Comparison of ENCODE assay signal across 8 cellular contexts in the genomic region with DNA sequence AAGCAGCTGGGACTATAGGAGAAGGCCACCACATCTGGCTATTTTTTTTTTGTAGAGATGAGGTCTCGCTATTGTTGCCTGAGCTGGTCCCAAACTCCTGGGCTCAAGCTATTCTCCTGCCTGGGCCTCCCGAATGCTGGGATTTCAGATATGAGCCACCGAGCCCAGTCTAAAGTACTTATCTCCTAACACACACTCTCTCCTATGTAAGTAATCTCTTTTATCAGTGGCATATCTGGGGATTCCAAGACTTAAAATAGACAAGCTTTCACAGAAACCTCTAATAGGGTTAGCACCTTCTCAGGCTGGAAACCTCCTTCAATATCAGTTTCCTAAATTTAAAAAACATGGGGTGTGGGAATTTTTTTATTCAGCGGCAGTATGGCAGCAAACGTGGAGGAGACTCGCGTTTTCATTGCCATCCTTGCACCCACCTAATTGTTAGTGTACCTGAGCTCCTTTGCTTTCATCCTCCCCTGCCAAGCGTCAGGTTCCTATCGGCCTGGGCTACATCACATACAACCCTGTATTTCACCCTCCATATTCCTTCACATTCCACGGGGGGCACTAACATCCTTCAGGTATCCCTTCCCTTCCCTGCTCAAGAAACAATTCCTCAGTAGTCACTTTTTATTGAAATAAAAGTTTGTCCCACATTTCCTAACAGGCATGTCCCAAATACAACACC. TPM values are rescaled to one million over a fixed set of nuclear protein-coding genes. Genes with fewer than 3 reads are reported as not detected.
DNase-seq lines count a peak whose midpoint lies in the region; ATAC-seq lines count a peak whose summit lies in the region.

No MANE protein-coding gene starts in this region.

- peak overlapping the region; percentile 95 for H3K4me3 Mint-ChIP-seq in activated CD4-positive, alpha-beta memory T cell treated with anti-CD3 and anti-CD28 coated beads for 36 hours

- H3K4me1 ChIP-seq in iPS-15b (ENCODE audit: control insufficient read depth, insufficient read depth, low read length) (peaks cover 13% of the 10 kb centered on the region), subcutaneous abdominal adipose tissue (ENCODE audit: control insufficient read depth in 5 of 5, insufficient read depth in 5 of 5, low read length in 5 of 5) (peaks cover 7 to 63% (median 50%) of the 10 kb centered on the region in 5 donors)

- intact Hi-C loops in activated CD4-positive, alpha-beta memory T cell treated with anti-CD3 and anti-CD28 coated beads for 36 hours (cut with micrococcal nuclease): loop anchor here (1.0 to 2.0 kb wide), 3 partner anchors 39 to 134 kb away; a partner anchor contains a TSS

- H3K36me3 ChIP-seq in iPS-15b (ENCODE audit: control insufficient read depth, insufficient read depth, low read length): no peaks in the 10 kb centered on the region
- H3K36me3 ChIP-seq in subcutaneous abdominal adipose tissue (ENCODE audit: control insufficient read depth in 5 of 5, insufficient read depth in 5 of 5, low read length in 5 of 5): peaks cover 0 to 5% (median 0%) of the 10 kb centered on the region in 5 donors

- H3K9me3 ChIP-seq in iPS-15b (ENCODE audit: control insufficient read depth, insufficient read depth, low read length): no peaks in the 10 kb centered on the region
- no peaks in the 10 kb centered on the region for H3K9me3 ChIP-seq in subcutaneous abdominal adipose tissue (ENCODE audit: control insufficient read depth in 5 of 5, low read length in 5 of 5)

- peak overlapping the region; percentile 93 for H3K27ac ChIP-seq in subcutaneous abdominal adipose tissue (ENCODE audit: low read depth, low read length)

- DNase-seq in activated effector memory CD4-positive, alpha-beta T cell treated with anti-CD3 and anti-CD28 coated beads, Interleukin-2, amount 50 U/mL, for 16 hours: peak; percentile 27
- no peak for DNase-seq in activated effector memory CD4-positive, alpha-beta T cell treated with Interleukin-2 at 50 U/mL for 16 hours
- no peak for DNase-seq in activated CD4-positive, alpha-beta memory T cell treated with anti-CD3 and anti-CD28 coated beads for 36 hours
- no peak for DNase-seq in GM19240 (ENCODE audit: insufficient read length, low spot score)
- DNase-seq in DMS153 (lab: John Stamatoyannopoulos, UW): no peak

- peak overlapping the region; percentile 94 for H3K27ac Mint-ChIP-seq in activated CD4-positive, alpha-beta memory T cell treated with anti-CD3 and anti-CD28 coated beads for 36 hours

- H3K36me3 Mint-ChIP-seq in activated CD4-positive, alpha-beta memory T cell treated with anti-CD3 and anti-CD28 coated beads for 36 hours: peaks cover 2% of the 10 kb centered on the region

- CTCF ChIA-PET in activated CD4-positive, alpha-beta memory T cell treated with anti-CD3 and anti-CD28 coated beads for 36 hours (lab: Charles Lee): interaction anchor here (0.7 to 1.4 kb wide), 3 partner anchors 17 to 166 kb away, joined by 3 to 4 read pairs (median 3); a partner anchor contains a TSS

- no peak for ATAC-seq in HG03354 (IDR thresholded peaks at IDR 0.05; ENCODE audit: poor library complexity, severe bottlenecking, unreplicated experiment)

- peaks cover 20% of the 10 kb centered on the region for H3K4me1 Mint-ChIP-seq in activated CD4-positive, alpha-beta memory T cell treated with anti-CD3 and anti-CD28 coated beads for 36 hours (ENCODE audit: low read depth)

- no peaks in the 10 kb centered on the region for H3K9me3 Mint-ChIP-seq in activated CD4-positive, alpha-beta memory T cell treated with anti-CD3 and anti-CD28 coated beads for 36 hours

- H3K4me3 ChIP-seq in iPS-15b (ENCODE audit: low read depth, low read length) (peak overlapping the region; percentile 91), subcutaneous abdominal adipose tissue (ENCODE audit: low read depth in 1 of 5, low read length in 5 of 5) (peak overlapping the region; percentile 72 to 85 (median 81))

- H3K27me3 Mint-ChIP-seq in activated CD4-positive, alpha-beta memory T cell treated with anti-CD3 and anti-CD28 coated beads for 36 hours: peaks cover 3% of the 10 kb centered on the region

- POLR2A ChIA-PET in activated CD4-positive, alpha-beta memory T cell treated with anti-CD3 and anti-CD28 coated beads for 36 hours (lab: Charles Lee): interaction anchor here (1.3 kb wide), 1 partner anchor 135 kb away, joined by 4 read pairs; a partner anchor contains a TSS

- H3K27me3 ChIP-seq in iPS-15b (ENCODE audit: control insufficient read depth, insufficient read depth, low read length): peaks cover 16% of the 10 kb centered on the region
- H3K27me3 ChIP-seq in subcutaneous abdominal adipose tissue (ENCODE audit: control insufficient read depth in 5 of 5, insufficient read depth in 4 of 5, low read length in 5 of 5): no peaks in the 10 kb centered on the region

- H3K9ac ChIP-seq in iPS-15b (ENCODE audit: low read depth, low read length): peak overlapping the region; percentile 66
- peak overlapping the region; percentile 39 to 87 (median 81) for H3K9ac ChIP-seq in subcutaneous abdominal adipose tissue (ENCODE audit: low read length in 5 of 5)

RNA-seq across cellular contexts. Expression of a gene that starts 1.1 kb away (rescaled TPM):
- 10 to 100 TPM; 29.7 to 33.9 TPM for total RNA-seq in activated CD4-positive, alpha-beta memory T cell treated with anti-CD3 and anti-CD28 coated beads for 36 hours

RNA-seq across cellular contexts. Expression of a gene that starts 17.3 kb away (rescaled TPM):
- not detected for total RNA-seq in activated CD4-positive, alpha-beta memory T cell treated with anti-CD3 and anti-CD28 coated beads for 36 hours

RNA-seq across cellular contexts. Expression of a gene that starts 29.5 kb away (rescaled TPM):
- 10 to 100 TPM; 57.5 to 58.6 TPM for total RNA-seq in activated CD4-positive, alpha-beta memory T cell treated with anti-CD3 and anti-CD28 coated beads for 36 hours

RNA-seq across cellular contexts. Expression of a gene that starts 36.7 kb away (rescaled TPM):
- under 1 TPM; 0.10 to 0.15 TPM for total RNA-seq in activated CD4-positive, alpha-beta memory T cell treated with anti-CD3 and anti-CD28 coated beads for 36 hours

RNA-seq across cellular contexts. Expression of a gene that starts 54.8 kb away (rescaled TPM):
- 10 to 100 TPM; 31.8 to 36.6 TPM for total RNA-seq in activated CD4-positive, alpha-beta memory T cell treated with anti-CD3 and anti-CD28 coated beads for 36 hours
